20 cellular contexts compared by ENCODE assay signal in genomic region chr10:133355991-133356390, GRCh38. TPM values are rescaled to one million over a fixed set of nuclear protein-coding genes. Genes with fewer than 3 reads are reported as not detected.
A peak's percentile ranks its signal among the peaks of the same experiment; 100 is the strongest.
DNase-seq lines count a peak whose midpoint lies in the region; FAIRE-seq and TF ChIP-seq lines count a peak whose summit lies in the region.
"Had no signal": no experiment of that assay in that cellular context is flagged by ENCODE, and none has a peak within 500 bp of the region (broad histone marks: within the 10 kb centered on the region; RNA-seq: fewer than 3 reads in every experiment).

No MANE protein-coding gene starts in this region.

- no peak for TF ChIP-seq POLR2A in GM12891 (IDR thresholded peaks at IDR 0.05; ENCODE audit: low read depth, low read length)

- H3K4me3 ChIP-seq in CD4-positive, alpha-beta memory T cell (ENCODE audit: low read length in 2 of 2), result no peak overlapping the region
- no peak overlapping the region for H3K4me3 ChIP-seq in mesendoderm (ENCODE audit: low read length)

- H3K79me1 ChIP-seq in mesendoderm (ENCODE audit: low read length), result peaks cover 6% of the 10 kb centered on the region

- H3K4ac ChIP-seq in mesendoderm (ENCODE audit: low read depth, low read length), result no peak overlapping the region

- H4K5ac ChIP-seq in mesendoderm (ENCODE audit: low read length), result no peak overlapping the region

- no peak overlapping the region for H2BK15ac ChIP-seq in mesendoderm (replicated peaks; ENCODE audit: low read depth)

- no peak overlapping the region for H2BK5ac ChIP-seq in mesendoderm (ENCODE audit: low read length)

- no peaks in the 10 kb centered on the region for H3K36me3 ChIP-seq in CD4-positive, alpha-beta memory T cell (ENCODE audit: insufficient read depth, low read length)
- no peaks in the 10 kb centered on the region for H3K36me3 ChIP-seq in mesendoderm (ENCODE audit: control insufficient read depth, insufficient read depth, low read length)

- peaks cover 6% of the 10 kb centered on the region for H3K79me2 ChIP-seq in mesendoderm (ENCODE audit: control insufficient read depth, insufficient read depth, low read length)

- no peak overlapping the region for H3K27ac Mint-ChIP-seq in T-helper 1 cell treated with Interleukin-12 subunit alpha and Interleukin-12 subunit beta and Interleukin-4 antibody, amounts not matched to agents 30 μg/mL and 1 μg/mL, for 36 hours
- H3K27ac Mint-ChIP-seq in CD4-positive, alpha-beta memory T cell, result no peak overlapping the region
- no peak overlapping the region for H3K27ac Mint-ChIP-seq in activated CD4-positive, alpha-beta memory T cell treated with anti-CD3 and anti-CD28 coated beads, Interleukin-2, amount 10 ng/mL, durations not matched to agents 7 days and 5 days
- H3K27ac Mint-ChIP-seq: progenitor cell of endocrine pancreas had no signal

- H4K8ac ChIP-seq in mesendoderm (ENCODE audit: low read depth, low read length), result no peak overlapping the region

- no peak overlapping the region for H2AK5ac ChIP-seq in mesendoderm (ENCODE audit: low read length)

- no peak overlapping the region for H3K23ac ChIP-seq in mesendoderm (ENCODE audit: low read length)

- peak overlapping the region; percentile 68 for H3K4me3 Mint-ChIP-seq in T-helper 1 cell treated with Interleukin-12 subunit alpha and Interleukin-12 subunit beta and Interleukin-4 antibody, amounts not matched to agents 30 μg/mL and 1 μg/mL, for 36 hours
- H3K4me3 Mint-ChIP-seq in CD4-positive, alpha-beta memory T cell, result peak overlapping the region in 7 of 8 donors; percentile 42 to 73 (median 60)
- peak overlapping the region; percentile 51 for H3K4me3 Mint-ChIP-seq in activated CD4-positive, alpha-beta memory T cell treated with anti-CD3 and anti-CD28 coated beads, Interleukin-2, amount 10 ng/mL, durations not matched to agents 7 days and 5 days

- H3K9me3 ChIP-seq in CD4-positive, alpha-beta memory T cell (ENCODE audit: control insufficient read depth in 1 of 2, low read length in 2 of 2), result no peaks in the 10 kb centered on the region

- H3K9ac ChIP-seq in mesendoderm (ENCODE audit: low read length), result no peak overlapping the region

- POLR2A ChIA-PET in CD4-positive, alpha-beta memory T cell (lab: Charles Lee; ENCODE audit: partially characterized antibody), result interaction anchor here (1.0 to 5.3 kb wide), 2 partner anchors 26 to 34 kb away, joined by 3 to 38 read pairs; no protein-coding TSS in a partner anchor
- POLR2A ChIA-PET in activated CD4-positive, alpha-beta memory T cell treated with anti-CD3 and anti-CD28 coated beads, Interleukin-2, amount 10 ng/mL, durations not matched to agents 7 days and 5 days (lab: Charles Lee), result interaction anchor here (0.9 to 3.6 kb wide), 2 partner anchors 17 to 86 kb away, joined by 3 to 12 read pairs; partner anchors contain the start of gene ECHS1

- H3K27me3 ChIP-seq in CD4-positive, alpha-beta memory T cell (ENCODE audit: insufficient read depth, low read length), result no peaks in the 10 kb centered on the region
- H3K27me3 ChIP-seq in mesendoderm (ENCODE audit: insufficient read depth, low read length, poor library complexity), result no peaks in the 10 kb centered on the region

- no CpG with 5 or more reads among the region's 3 CpGs for WGBS in mesendoderm (ENCODE audit: extremely low coverage, insufficient coverage, low lambda C conversion rate)

- peaks cover 8% of the 10 kb centered on the region for H3K4me1 ChIP-seq in CD4-positive, alpha-beta memory T cell (ENCODE audit: insufficient read depth, low read length)
- peaks cover 3% of the 10 kb centered on the region for H3K4me1 ChIP-seq in mesendoderm (ENCODE audit: control insufficient read depth, low read depth, low read length)

- no peak overlapping the region for H3K18ac ChIP-seq in mesendoderm (ENCODE audit: low read length)

- no peak overlapping the region for H2BK120ac ChIP-seq in mesendoderm (ENCODE audit: low read depth, low read length)

- H3K4me1 Mint-ChIP-seq in T-helper 1 cell treated with Interleukin-12 subunit alpha and Interleukin-12 subunit beta and Interleukin-4 antibody, amounts not matched to agents 30 μg/mL and 1 μg/mL, for 36 hours (ENCODE audit: low read depth), result no peaks in the 10 kb centered on the region
- H3K4me1 Mint-ChIP-seq in CD4-positive, alpha-beta memory T cell, result peaks cover 0 to 7% (median 2%) of the 10 kb centered on the region in 4 donors
- H3K4me1 Mint-ChIP-seq in activated CD4-positive, alpha-beta memory T cell treated with anti-CD3 and anti-CD28 coated beads, Interleukin-2, amount 10 ng/mL, durations not matched to agents 7 days and 5 days, result no peaks in the 10 kb centered on the region

- H3K9me3 Mint-ChIP-seq in T-helper 1 cell treated with Interleukin-12 subunit alpha and Interleukin-12 subunit beta and Interleukin-4 antibody, amounts not matched to agents 30 μg/mL and 1 μg/mL, for 36 hours, result no peaks in the 10 kb centered on the region
- H3K9me3 Mint-ChIP-seq in CD4-positive, alpha-beta memory T cell, result no peaks in the 10 kb centered on the region
- H3K9me3 Mint-ChIP-seq in activated CD4-positive, alpha-beta memory T cell treated with anti-CD3 and anti-CD28 coated beads, Interleukin-2, amount 10 ng/mL, durations not matched to agents 7 days and 5 days, result no peaks in the 10 kb centered on the region

- DNase-seq in T-helper 1 cell (no peak), mesendoderm (no peak), GM12891 (ENCODE audit: insufficient read length, low spot score) (no peak), midbrain (lab: John Stamatoyannopoulos, UW) (no peak), SW480 (ENCODE audit: low spot score) (no peak)
- peak in 1 of 5 donors; percentile 21 for DNase-seq in CD4-positive, alpha-beta memory T cell
- DNase-seq in activated CD4-positive, alpha-beta memory T cell treated with anti-CD3 and anti-CD28 coated beads, Interleukin-2, amount 10 ng/mL, durations not matched to agents 7 days and 5 days, result no peak
- DNase-seq: cortex of kidney; glutamatergic neuron; NCI-H1436; NCI-H446 treated with DMSO at 0.1 percent for 48 hours; stimulated activated CD4-positive, alpha-beta T cell treated with anti-CD3 and anti-CD28 coated beads, Interleukin-12 subunit alpha, Interleukin-12 subunit beta, amount 100 ng/mL, for 4 hours had no signal

- no peak overlapping the region for H3K27ac ChIP-seq in CD4-positive, alpha-beta memory T cell (ENCODE audit: low read depth, low read length)
- H3K27ac ChIP-seq in mesendoderm (ENCODE audit: low read depth, low read length), result no peak overlapping the region
- H3K27ac ChIP-seq: 22Rv1, KMS-11, SK-N-MC had no signal

- peak overlapping the region; percentile 7 for H3K56ac ChIP-seq in mesendoderm (ENCODE audit: low read length)

- H3K36me3 Mint-ChIP-seq in T-helper 1 cell treated with Interleukin-12 subunit alpha and Interleukin-12 subunit beta and Interleukin-4 antibody, amounts not matched to agents 30 μg/mL and 1 μg/mL, for 36 hours (ENCODE audit: low read depth), result no peaks in the 10 kb centered on the region
- H3K36me3 Mint-ChIP-seq in CD4-positive, alpha-beta memory T cell, result no peaks in the 10 kb centered on the region
- H3K36me3 Mint-ChIP-seq in activated CD4-positive, alpha-beta memory T cell treated with anti-CD3 and anti-CD28 coated beads, Interleukin-2, amount 10 ng/mL, durations not matched to agents 7 days and 5 days (ENCODE audit: low read depth), result no peaks in the 10 kb centered on the region

- FAIRE-seq in GM12891 (lab: Jason Lieb, UNC), result no peak
- FAIRE-seq: keratinocyte had no signal

- no peak overlapping the region for H3K4me2 ChIP-seq in mesendoderm (ENCODE audit: low read length)

- CTCF ChIA-PET in CD4-positive, alpha-beta memory T cell (lab: Charles Lee; ENCODE audit: partially characterized antibody), result no interaction called here
- CTCF ChIA-PET in activated CD4-positive, alpha-beta memory T cell treated with anti-CD3 and anti-CD28 coated beads, Interleukin-2, amount 10 ng/mL, durations not matched to agents 7 days and 5 days (lab: Charles Lee), result no interaction called here

- H3K27me3 Mint-ChIP-seq in T-helper 1 cell treated with Interleukin-12 subunit alpha and Interleukin-12 subunit beta and Interleukin-4 antibody, amounts not matched to agents 30 μg/mL and 1 μg/mL, for 36 hours (ENCODE audit: low read depth), result no peaks in the 10 kb centered on the region
- no peaks in the 10 kb centered on the region for H3K27me3 Mint-ChIP-seq in CD4-positive, alpha-beta memory T cell
- no peaks in the 10 kb centered on the region for H3K27me3 Mint-ChIP-seq in activated CD4-positive, alpha-beta memory T cell treated with anti-CD3 and anti-CD28 coated beads, Interleukin-2, amount 10 ng/mL, durations not matched to agents 7 days and 5 days
- H3K27me3 Mint-ChIP-seq: progenitor cell of endocrine pancreas had no signal

- intact Hi-C loops in CD4-positive, alpha-beta memory T cell (cut with micrococcal nuclease), result loop anchor here (5.0 kb wide), 1 partner anchor 36 kb away; the partner anchor contains the start of gene MTG1

RNA-seq across cellular contexts. Expression of gene FUOM, which starts 1.8 kb away (rescaled TPM):
- 10 to 100 TPM; 17.1 to 18.1 TPM for total RNA-seq in CD4-positive, alpha-beta memory T cell
- 10 to 100 TPM; 15.6 to 16.3 TPM for polyA plus RNA-seq in CD4-positive, alpha-beta memory T cell
- 10 to 100 TPM; 11.2 to 11.4 TPM for total RNA-seq in activated CD4-positive, alpha-beta memory T cell treated with anti-CD3 and anti-CD28 coated beads, Interleukin-2, amount 10 ng/mL, durations not matched to agents 7 days and 5 days
- polyA plus RNA-seq in mesendoderm (2013, experiment 1 of 2), result 30.0 TPM
- 31.2 TPM for polyA plus RNA-seq in mesendoderm (2013, experiment 2 of 2)
- polyA plus RNA-seq in GM12891 (2012; ENCODE audit: low read depth, missing spikeins), result 15.4 TPM

RNA-seq across cellular contexts. Expression of gene PRAP1, which starts 8.8 kb away (rescaled TPM):
- not detected for total RNA-seq in CD4-positive, alpha-beta memory T cell
- polyA plus RNA-seq in CD4-positive, alpha-beta memory T cell, result not detected
- total RNA-seq in activated CD4-positive, alpha-beta memory T cell treated with anti-CD3 and anti-CD28 coated beads, Interleukin-2, amount 10 ng/mL, durations not matched to agents 7 days and 5 days, result not detected
- 0.28 TPM for polyA plus RNA-seq in mesendoderm (2013, experiment 1 of 2)
- 0.35 TPM for polyA plus RNA-seq in mesendoderm (2013, experiment 2 of 2)
- polyA plus RNA-seq in GM12891 (2012; ENCODE audit: low read depth, missing spikeins), result not detected
- total RNA-seq: progenitor cell of endocrine pancreas, subcutaneous adipose tissue had no signal
- polyA plus RNA-seq: esophagus, keratinocyte had no signal

RNA-seq across cellular contexts. Expression of gene ECHS1, which starts 17.2 kb away (rescaled TPM):
- total RNA-seq in CD4-positive, alpha-beta memory T cell, result 10 to 100 TPM; 29.7 to 30.6 TPM
- 100 to 1,000 TPM in 1 of 2 donors, 10 to 100 TPM in 1; 81.4 to 117 TPM for polyA plus RNA-seq in CD4-positive, alpha-beta memory T cell
- total RNA-seq in activated CD4-positive, alpha-beta memory T cell treated with anti-CD3 and anti-CD28 coated beads, Interleukin-2, amount 10 ng/mL, durations not matched to agents 7 days and 5 days, result 10 to 100 TPM; 31.3 to 31.6 TPM
- polyA plus RNA-seq in mesendoderm (2013, experiment 1 of 2), result 77.7 TPM
- polyA plus RNA-seq in mesendoderm (2013, experiment 2 of 2), result 78.6 TPM
- 71.8 TPM for polyA plus RNA-seq in GM12891 (2012; ENCODE audit: low read depth, missing spikeins)

RNA-seq across cellular contexts. Expression of gene CALY, which starts 19.3 kb away (rescaled TPM):
- 1 to 10 TPM; 6.4 to 7.2 TPM for total RNA-seq in CD4-positive, alpha-beta memory T cell
- 1 to 10 TPM; 1.4 to 2.2 TPM for polyA plus RNA-seq in CD4-positive, alpha-beta memory T cell
- not detected for total RNA-seq in activated CD4-positive, alpha-beta memory T cell treated with anti-CD3 and anti-CD28 coated beads, Interleukin-2, amount 10 ng/mL, durations not matched to agents 7 days and 5 days
- 0.51 TPM for polyA plus RNA-seq in mesendoderm (2013, experiment 1 of 2)
- polyA plus RNA-seq in mesendoderm (2013, experiment 2 of 2), result 0.35 TPM
- polyA plus RNA-seq in GM12891 (2012; ENCODE audit: low read depth, missing spikeins), result not detected
- polyA plus RNA-seq: keratinocyte had no signal

RNA-seq across cellular contexts. Expression of gene PAOX, which starts 23.1 kb away (rescaled TPM):
- total RNA-seq in CD4-positive, alpha-beta memory T cell, result 1 to 10 TPM; 9.1 to 9.5 TPM
- polyA plus RNA-seq in CD4-positive, alpha-beta memory T cell, result 10 to 100 TPM in 1 of 2 donors, 1 to 10 TPM in 1; 7.6 to 10.3 TPM
- total RNA-seq in activated CD4-positive, alpha-beta memory T cell treated with anti-CD3 and anti-CD28 coated beads, Interleukin-2, amount 10 ng/mL, durations not matched to agents 7 days and 5 days, result 1 to 10 TPM; 5.9 to 7.8 TPM
- 1.4 TPM for polyA plus RNA-seq in mesendoderm (2013, experiment 1 of 2)
- 1.5 TPM for polyA plus RNA-seq in mesendoderm (2013, experiment 2 of 2)
- polyA plus RNA-seq in GM12891 (2012; ENCODE audit: low read depth, missing spikeins), result 5.3 TPM
